In genomic region chr13:51229731-51230130, GRCh38 we compare ENCODE assay signal across 16 cellular contexts. TPM values are rescaled to one million over a fixed set of nuclear protein-coding genes. Genes with fewer than 3 reads are reported as not detected.
DNase-seq lines count a peak whose midpoint lies in the region; ATAC-seq and TF ChIP-seq lines count a peak whose summit lies in the region.
"Had no signal": no experiment of that assay in that cellular context is flagged by ENCODE, and none has a peak within 500 bp of the region (broad histone marks: within the 10 kb centered on the region; RNA-seq: fewer than 3 reads in every experiment).

No MANE protein-coding gene starts in this region.

- no peaks in the 10 kb centered on the region for H3K79me1 ChIP-seq in mesendoderm (ENCODE audit: low read length)

- H3K4ac ChIP-seq in mesendoderm (ENCODE audit: low read depth, low read length): no peak overlapping the region

- H3K9me3 ChIP-seq in heart right ventricle: peaks cover 0 to 3% (median 0%) of the 10 kb centered on the region in 11 donors
- H3K9me3 ChIP-seq in endodermal cell (ENCODE audit: control insufficient read depth, low read length): no peaks in the 10 kb centered on the region
- H3K9me3 ChIP-seq: HAP-1, Peyer's patch had no signal

- H3K9me3 Mint-ChIP-seq in endodermal cell: no peaks in the 10 kb centered on the region
- H3K9me3 Mint-ChIP-seq in activated naive CD8-positive, alpha-beta T cell treated with anti-CD3 and anti-CD28 coated beads for 36 hours: no peaks in the 10 kb centered on the region

- TF ChIP-seq CTCF in heart right ventricle (IDR thresholded peaks at IDR 0.05): no peak
- no peak for TF ChIP-seq CTCF in endodermal cell (conservative IDR thresholded peaks at IDR 0.05)

- H3K4me3 Mint-ChIP-seq in endodermal cell: no peak overlapping the region
- H3K4me3 Mint-ChIP-seq in activated naive CD8-positive, alpha-beta T cell treated with anti-CD3 and anti-CD28 coated beads for 36 hours: no peak overlapping the region

- WGBS in heart right ventricle, 2 donors: 18 to 32% methylated on average over 2 of the region's 2 CpGs
- WGBS in endodermal cell (ENCODE audit: insufficient coverage in 1 of 2, insufficient read length in 1 of 2), 2 experiments: 0 to 18% methylated on average over 1 to 2 of the region's 2 CpGs
- WGBS in mesendoderm (ENCODE audit: extremely low coverage, insufficient coverage, low lambda C conversion rate): no CpG with 5 or more reads among the region's 2 CpGs

- H3K23ac ChIP-seq in mesendoderm (ENCODE audit: low read length): no peak overlapping the region

- DNase-seq in heart right ventricle (no peak), left cardiac atrium (no peak), endodermal cell (peak; percentile 51), mesendoderm (peak; percentile 46)
- DNase-seq in activated effector memory CD4-positive, alpha-beta T cell treated with anti-CD3 and anti-CD28 coated beads, Interleukin-2, amount 50 U/mL, for 16 hours: no peak
- DNase-seq in activated naive CD8-positive, alpha-beta T cell treated with anti-CD3 and anti-CD28 coated beads for 36 hours: no peak
- DNase-seq: DMS153, EL, Kasumi-1, NCI-H1417, NCI-H1930, NCI-H2171 had no signal

- no peak overlapping the region for H3K27ac Mint-ChIP-seq in endodermal cell
- H3K27ac Mint-ChIP-seq in activated naive CD8-positive, alpha-beta T cell treated with anti-CD3 and anti-CD28 coated beads for 36 hours: no peak overlapping the region

- no peak overlapping the region for H2AK5ac ChIP-seq in mesendoderm (ENCODE audit: low read length)

- no peak overlapping the region for H2BK120ac ChIP-seq in mesendoderm (ENCODE audit: low read depth, low read length)

- H3K18ac ChIP-seq in mesendoderm (ENCODE audit: low read length): no peak overlapping the region

- H3K27ac ChIP-seq in heart right ventricle (peak overlapping the region in 8 of 10 donors; percentile 67 to 84 (median 78)), endodermal cell (ENCODE audit: low read depth, low read length) (no peak overlapping the region), mesendoderm (ENCODE audit: low read depth, low read length) (no peak overlapping the region)

- H3K36me3 Mint-ChIP-seq in endodermal cell (ENCODE audit: low read depth): peaks cover 58% of the 10 kb centered on the region
- no peaks in the 10 kb centered on the region for H3K36me3 Mint-ChIP-seq in activated naive CD8-positive, alpha-beta T cell treated with anti-CD3 and anti-CD28 coated beads for 36 hours

- ATAC-seq in heart right ventricle (peak in 4 of 8 donors; percentile 43 to 61 (median 52)), left cardiac atrium (no peak), GM18498 (IDR thresholded peaks at IDR 0.05; ENCODE audit: unreplicated experiment) (no peak), HG03175 (IDR thresholded peaks at IDR 0.05; ENCODE audit: unreplicated experiment) (no peak)

- H3K9ac ChIP-seq in endodermal cell (ENCODE audit: extremely low read depth, low read length, poor library complexity, severe bottlenecking): no peak overlapping the region
- H3K9ac ChIP-seq in mesendoderm (ENCODE audit: low read length): no peak overlapping the region

- no peak overlapping the region for H2BK5ac ChIP-seq in mesendoderm (ENCODE audit: low read length)

- H2BK15ac ChIP-seq in mesendoderm (replicated peaks; ENCODE audit: low read depth): no peak overlapping the region

- no peaks in the 10 kb centered on the region for H3K27me3 Mint-ChIP-seq in endodermal cell (ENCODE audit: insufficient read depth)
- H3K27me3 Mint-ChIP-seq in activated naive CD8-positive, alpha-beta T cell treated with anti-CD3 and anti-CD28 coated beads for 36 hours: peaks cover 50% of the 10 kb centered on the region

- H3K56ac ChIP-seq in mesendoderm (ENCODE audit: low read length): no peak overlapping the region

- no peak overlapping the region for H4K5ac ChIP-seq in mesendoderm (ENCODE audit: low read length)

- H4K8ac ChIP-seq in mesendoderm (ENCODE audit: low read depth, low read length): no peak overlapping the region

- H3K4me1 ChIP-seq in heart right ventricle (peaks cover 0 to 33% (median 24%) of the 10 kb centered on the region in 9 donors), endodermal cell (ENCODE audit: control insufficient read depth, insufficient read depth, low read length) (peaks cover 22% of the 10 kb centered on the region), mesendoderm (ENCODE audit: control insufficient read depth, low read depth, low read length) (peaks cover 3% of the 10 kb centered on the region)
- H3K4me1 ChIP-seq: Peyer's patch had no signal

- peaks cover 0 to 31% (median 0%) of the 10 kb centered on the region in 9 donors for H3K36me3 ChIP-seq in heart right ventricle
- H3K36me3 ChIP-seq in endodermal cell (ENCODE audit: control insufficient read depth, insufficient read depth, low read length): peaks cover 80% of the 10 kb centered on the region
- peaks cover 2% of the 10 kb centered on the region for H3K36me3 ChIP-seq in mesendoderm (ENCODE audit: control insufficient read depth, insufficient read depth, low read length)
- H3K36me3 ChIP-seq: Peyer's patch had no signal

- H3K4me2 ChIP-seq in mesendoderm (ENCODE audit: low read length): no peak overlapping the region

- H3K4me1 Mint-ChIP-seq in endodermal cell: peaks cover 54% of the 10 kb centered on the region
- peaks cover 2% of the 10 kb centered on the region for H3K4me1 Mint-ChIP-seq in activated naive CD8-positive, alpha-beta T cell treated with anti-CD3 and anti-CD28 coated beads for 36 hours

- H3K27me3 ChIP-seq in heart right ventricle (no peaks in the 10 kb centered on the region), endodermal cell (ENCODE audit: control insufficient read depth, insufficient read depth, low read length, poor library complexity, severe bottlenecking) (no peaks in the 10 kb centered on the region), mesendoderm (ENCODE audit: insufficient read depth, low read length, poor library complexity) (no peaks in the 10 kb centered on the region)
- H3K27me3 ChIP-seq: Peyer's patch had no signal

- H3K79me2 ChIP-seq in mesendoderm (ENCODE audit: control insufficient read depth, insufficient read depth, low read length): peaks cover 2% of the 10 kb centered on the region

- intact Hi-C loops in heart right ventricle (cut with DNase I) (no loop called here), left cardiac atrium (cut with DNase I) (no loop called here)

- H3K4me3 ChIP-seq in heart right ventricle (no peak overlapping the region), endodermal cell (ENCODE audit: low read length) (no peak overlapping the region), mesendoderm (ENCODE audit: low read length) (no peak overlapping the region)
- H3K4me3 ChIP-seq: HAP-1 had no signal

RNA-seq across cellular contexts. Expression of gene FAM124A, which starts 7.5 kb away (rescaled TPM):
- 10 to 100 TPM in 2 of 10 donors, 1 to 10 TPM in 8; 5.1 to 14.0 (median 8.4) TPM for total RNA-seq in heart right ventricle
- polyA plus RNA-seq in heart right ventricle: 1 to 10 TPM; 2.1 to 5.2 TPM
- 1 to 10 TPM; 5.9 to 10.0 TPM for total RNA-seq in left cardiac atrium
- 10 to 100 TPM; 49.7 to 56.6 TPM for total RNA-seq in endodermal cell
- polyA plus RNA-seq in endodermal cell (2013, experiment 1 of 2): 9.0 TPM
- 7.9 TPM for polyA plus RNA-seq in endodermal cell (2013, experiment 2 of 2)
- 10.9 TPM for polyA plus RNA-seq in mesendoderm (2013, experiment 1 of 2)
- 11.2 TPM for polyA plus RNA-seq in mesendoderm (2013, experiment 2 of 2)
- total RNA-seq in activated naive CD8-positive, alpha-beta T cell treated with anti-CD3 and anti-CD28 coated beads for 36 hours: under 1 TPM; 0.21 to 0.30 TPM

Comparison
In these comparisons a context has a peak if more than half of its experiments do, and no peak if none do; other contexts are left out.
1. DNase-seq: peak in endodermal cell (single experiment) and mesendoderm (single experiment); none in heart right ventricle (0 of 2), left cardiac atrium (single experiment), activated effector memory CD4-positive, alpha-beta T cell treated with anti-CD3 and anti-CD28 coated beads, Interleukin-2, amount 50 U/mL, for 16 hours (single experiment) and activated naive CD8-positive, alpha-beta T cell treated with anti-CD3 and anti-CD28 coated beads for 36 hours (single experiment).
2. H3K27ac ChIP-seq: peak in heart right ventricle (8 of 10); none in endodermal cell (single experiment) and mesendoderm (single experiment).
3. RNA of gene FAM124A, which starts 7.5 kb away (total RNA-seq): 49.7 to 56.6 TPM in endodermal cell, 5.9 to 10.0 TPM in left cardiac atrium and 5.1 to 14.0 TPM in heart right ventricle; 0.21 to 0.30 TPM in activated naive CD8-positive, alpha-beta T cell treated with anti-CD3 and anti-CD28 coated beads for 36 hours; every median in the first group is over 4 times any median in the second.